Comparison of ENCODE assay signal across 9 cellular contexts in genomic region chr2:84846041-84846663, GRCh38. TPM values are rescaled to one million over a fixed set of nuclear protein-coding genes. Genes with fewer than 3 reads are reported as not detected.
DNase-seq lines count a peak whose midpoint lies in the region; ATAC-seq and TF ChIP-seq lines count a peak whose summit lies in the region.
"Had no signal": no experiment of that assay in that cellular context is flagged by ENCODE, and none has a peak within 500 bp of the region (broad histone marks: within the 10 kb centered on the region; RNA-seq: fewer than 3 reads in every experiment).

No MANE protein-coding gene starts in this region.

- H3K27ac Mint-ChIP-seq in activated T-helper 2 cell treated with anti-CD3 and anti-CD28 coated beads, Interferon-gamma antibody, Interleukin-2, Interleukin-4, amounts not matched to agents 10 μg/mL and 5 μg/mL and 100 μg/mL, durations not matched to agents 14 hours and 24 hours and 36 hours: peak overlapping the region; percentile 87
- H3K27ac Mint-ChIP-seq: brain had no signal

- ATAC-seq in HG03159 (IDR thresholded peaks at IDR 0.05; ENCODE audit: unreplicated experiment) (peak; percentile 52), GM21723 (IDR thresholded peaks at IDR 0.05; ENCODE audit: unreplicated experiment) (no peak)

- intact Hi-C loops in activated T-helper 2 cell treated with anti-CD3 and anti-CD28 coated beads, Interferon-gamma antibody, Interleukin-2, Interleukin-4, amounts not matched to agents 10 μg/mL and 5 μg/mL and 100 μg/mL, durations not matched to agents 14 hours and 24 hours and 36 hours (cut with micrococcal nuclease): loop anchor here (2.0 kb wide), 4 partner anchors 15 to 63 kb away; partner anchors contain the start of gene TRABD2A

- H3K36me3 Mint-ChIP-seq in activated T-helper 2 cell treated with anti-CD3 and anti-CD28 coated beads, Interferon-gamma antibody, Interleukin-2, Interleukin-4, amounts not matched to agents 10 μg/mL and 5 μg/mL and 100 μg/mL, durations not matched to agents 14 hours and 24 hours and 36 hours (ENCODE audit: low read depth): peaks cover 56% of the 10 kb centered on the region
- H3K36me3 Mint-ChIP-seq: brain had no signal

- peaks cover 77% of the 10 kb centered on the region for H3K4me1 Mint-ChIP-seq in activated T-helper 2 cell treated with anti-CD3 and anti-CD28 coated beads, Interferon-gamma antibody, Interleukin-2, Interleukin-4, amounts not matched to agents 10 μg/mL and 5 μg/mL and 100 μg/mL, durations not matched to agents 14 hours and 24 hours and 36 hours (ENCODE audit: low read depth)
- H3K4me1 Mint-ChIP-seq: brain had no signal

- H3K27me3 Mint-ChIP-seq in activated T-helper 2 cell treated with anti-CD3 and anti-CD28 coated beads, Interferon-gamma antibody, Interleukin-2, Interleukin-4, amounts not matched to agents 10 μg/mL and 5 μg/mL and 100 μg/mL, durations not matched to agents 14 hours and 24 hours and 36 hours (ENCODE audit: low read depth): no peaks in the 10 kb centered on the region
- H3K27me3 Mint-ChIP-seq: brain had no signal

- no peaks in the 10 kb centered on the region for H3K9me3 Mint-ChIP-seq in activated T-helper 2 cell treated with anti-CD3 and anti-CD28 coated beads, Interferon-gamma antibody, Interleukin-2, Interleukin-4, amounts not matched to agents 10 μg/mL and 5 μg/mL and 100 μg/mL, durations not matched to agents 14 hours and 24 hours and 36 hours

- DNase-seq in AG09319 (ENCODE audit: extremely low read depth, low read depth) (peak; percentile 30), iris pigment epithelial cell (ENCODE audit: low read depth) (peak; percentile 80), NCI-H1930 (lab: John Stamatoyannopoulos, UW) (no peak), AG20443 (ENCODE audit: low spot score) (no peak), globus pallidus (ENCODE audit: low spot score) (no peak)
- DNase-seq in activated T-helper 2 cell treated with anti-CD3 and anti-CD28 coated beads, Interferon-gamma antibody, Interleukin-2, Interleukin-4, amounts not matched to agents 10 μg/mL and 5 μg/mL and 100 μg/mL, durations not matched to agents 14 hours and 24 hours and 36 hours (ENCODE audit: low spot score): peak; percentile 46

- no peak for TF ChIP-seq CTCF in AG09319 (IDR thresholded peaks at IDR 0.05; ENCODE audit: low read depth, low read length)

- peak overlapping the region; percentile 48 for H3K4me3 Mint-ChIP-seq in activated T-helper 2 cell treated with anti-CD3 and anti-CD28 coated beads, Interferon-gamma antibody, Interleukin-2, Interleukin-4, amounts not matched to agents 10 μg/mL and 5 μg/mL and 100 μg/mL, durations not matched to agents 14 hours and 24 hours and 36 hours (ENCODE audit: low read depth)
- H3K4me3 Mint-ChIP-seq: brain had no signal

RNA-seq across cellular contexts. Expression of gene TRABD2A, which starts 34.7 kb away (rescaled TPM):
- total RNA-seq in activated T-helper 2 cell treated with anti-CD3 and anti-CD28 coated beads, Interferon-gamma antibody, Interleukin-2, Interleukin-4, amounts not matched to agents 10 μg/mL and 5 μg/mL and 100 μg/mL, durations not matched to agents 14 hours and 24 hours and 36 hours: 67.9 and 71.2 TPM in 2 replicates

RNA-seq across cellular contexts. Expression of gene TMSB10, which starts 59.3 kb away (rescaled TPM):
- total RNA-seq in activated T-helper 2 cell treated with anti-CD3 and anti-CD28 coated beads, Interferon-gamma antibody, Interleukin-2, Interleukin-4, amounts not matched to agents 10 μg/mL and 5 μg/mL and 100 μg/mL, durations not matched to agents 14 hours and 24 hours and 36 hours: 2,676 and 2,847 TPM in 2 replicates

Comparison
In these comparisons a context has a peak if more than half of its experiments do, and no peak if none do; other contexts are left out.
1. DNase-seq: peak in AG09319 (single experiment), activated T-helper 2 cell treated with anti-CD3 and anti-CD28 coated beads, Interferon-gamma antibody, Interleukin-2, Interleukin-4, amounts not matched to agents 10 μg/mL and 5 μg/mL and 100 μg/mL, durations not matched to agents 14 hours and 24 hours and 36 hours (single experiment) and iris pigment epithelial cell (single experiment); none in NCI-H1930 (0 of 2), AG20443 (single experiment) and globus pallidus (single experiment).